8 cellular contexts compared by ENCODE assay signal in the genomic region with DNA sequence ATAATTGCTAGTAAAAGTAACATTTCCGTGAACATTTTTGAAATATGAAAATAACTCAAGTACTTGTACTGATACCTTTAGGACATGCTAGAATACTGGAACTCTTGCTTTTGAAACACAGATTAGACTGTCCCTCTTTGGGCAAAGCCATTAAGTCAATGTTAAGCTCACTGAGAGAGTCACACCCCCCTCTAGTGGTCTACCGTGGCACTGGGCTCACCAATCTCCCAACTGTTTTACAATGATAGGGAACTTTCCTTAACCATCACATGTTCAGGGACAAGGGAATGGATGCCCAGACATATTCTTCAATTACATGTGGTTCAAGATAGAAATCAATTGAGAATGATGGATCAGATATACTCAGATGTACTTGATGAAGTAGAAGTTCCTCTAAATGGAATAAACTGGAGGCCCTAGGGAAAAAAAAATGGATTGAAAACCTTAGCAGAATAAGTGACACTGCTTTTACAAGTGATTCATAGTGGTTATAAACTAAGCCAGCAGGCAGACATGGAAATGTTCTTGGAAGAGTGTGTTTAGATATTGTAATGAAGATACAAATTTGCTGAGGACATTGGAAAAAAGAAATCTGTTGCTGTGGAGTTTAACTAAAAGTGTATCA. TPM values are rescaled to one million over a fixed set of nuclear protein-coding genes. Genes with fewer than 3 reads are reported as not detected.
DNase-seq lines count a peak whose midpoint lies in the region; ATAC-seq and TF ChIP-seq lines count a peak whose summit lies in the region.

No MANE protein-coding gene starts in this region.

- H3K4me1 ChIP-seq in DOHH2 (ENCODE audit: control insufficient read depth, low read length) = no peaks in the 10 kb centered on the region
- H3K4me1 ChIP-seq in cardiac muscle cell (ENCODE audit: low read depth) = no peaks in the 10 kb centered on the region
- H3K4me1 ChIP-seq in psoas muscle = no peaks in the 10 kb centered on the region
- H3K4me1 ChIP-seq in aorta (ENCODE audit: control insufficient read depth in 1 of 2, insufficient read depth in 2 of 2, low read length in 2 of 2) = no peaks in the 10 kb centered on the region

- H3K27me3 Mint-ChIP-seq in activated naive CD8-positive, alpha-beta T cell treated with anti-CD3 and anti-CD28 coated beads for 36 hours = no peaks in the 10 kb centered on the region

- H3K4me2 ChIP-seq in DOHH2 (ENCODE audit: low read length) = no peak overlapping the region

- intact Hi-C loops in psoas muscle (cut with DNase I) = loop anchor here in 1 of 2 donors (5.0 kb wide), 1 partner anchor 130 kb away; no protein-coding TSS in a partner anchor
- intact Hi-C loops in aorta (cut with DNase I) = no loop called here

- H3K36me3 ChIP-seq in DOHH2 (ENCODE audit: control insufficient read depth, low read length) (no peaks in the 10 kb centered on the region), cardiac muscle cell (no peaks in the 10 kb centered on the region), psoas muscle (ENCODE audit: insufficient read depth in 1 of 2, low read depth in 1 of 2) (no peaks in the 10 kb centered on the region), aorta (ENCODE audit: control insufficient read depth in 1 of 2, insufficient read depth in 2 of 2, low read length in 1 of 2) (no peaks in the 10 kb centered on the region)

- no peak overlapping the region for H3K27ac Mint-ChIP-seq in activated naive CD8-positive, alpha-beta T cell treated with anti-CD3 and anti-CD28 coated beads for 36 hours

- H3K36me3 Mint-ChIP-seq in activated naive CD8-positive, alpha-beta T cell treated with anti-CD3 and anti-CD28 coated beads for 36 hours = no peaks in the 10 kb centered on the region

- H4K20me1 ChIP-seq in DOHH2 (ENCODE audit: control insufficient read depth, insufficient read depth, low read depth, low read length) = no peaks in the 10 kb centered on the region

- H3K9me2 ChIP-seq in DOHH2 (replicated peaks; ENCODE audit: control insufficient read depth, low read length) = no peaks in the 10 kb centered on the region

- H3K79me2 ChIP-seq in DOHH2 (ENCODE audit: control insufficient read depth, low read length) = no peaks in the 10 kb centered on the region

- H3K9me3 ChIP-seq in DOHH2 (ENCODE audit: control insufficient read depth, insufficient read depth, low read length) (no peaks in the 10 kb centered on the region), cardiac muscle cell (ENCODE audit: low read depth) (no peaks in the 10 kb centered on the region), psoas muscle (no peaks in the 10 kb centered on the region), aorta (ENCODE audit: control insufficient read depth, low read length) (no peaks in the 10 kb centered on the region)

- TF ChIP-seq CTCF in DOHH2 (IDR thresholded peaks at IDR 0.05; ENCODE audit: low read depth, low read length, poor library complexity, severe bottlenecking) (peak; percentile 89), cardiac muscle cell (IDR thresholded peaks at IDR 0.05; ENCODE audit: low read depth, low read length) (peak; percentile 98), psoas muscle (IDR thresholded peaks at IDR 0.05) (peak; percentile 57)

- no peaks in the 10 kb centered on the region for H3F3A ChIP-seq in DOHH2 (ENCODE audit: control insufficient read depth, insufficient read depth)

- ATAC-seq in psoas muscle (no peak), aorta (ENCODE audit: low FRiP score) (peak; percentile 84), GM19023 (IDR thresholded peaks at IDR 0.05; ENCODE audit: unreplicated experiment) (no peak)

- no peak overlapping the region for H3K27ac ChIP-seq in DOHH2 (ENCODE audit: low read depth, low read length)
- H3K27ac ChIP-seq in cardiac muscle cell = no peak overlapping the region
- no peak overlapping the region for H3K27ac ChIP-seq in psoas muscle
- no peak overlapping the region for H3K27ac ChIP-seq in aorta (ENCODE audit: low read depth in 1 of 2, low read length in 2 of 2)

- no peak overlapping the region for H3K4me3 Mint-ChIP-seq in activated naive CD8-positive, alpha-beta T cell treated with anti-CD3 and anti-CD28 coated beads for 36 hours

- H3K4me3 ChIP-seq in DOHH2 (ENCODE audit: low read length) = no peak overlapping the region
- no peak overlapping the region for H3K4me3 ChIP-seq in Jurkat, Clone E6-1 (ENCODE audit: low read length)
- no peak overlapping the region for H3K4me3 ChIP-seq in cardiac muscle cell
- H3K4me3 ChIP-seq in psoas muscle = no peak overlapping the region
- no peak overlapping the region for H3K4me3 ChIP-seq in aorta (ENCODE audit: low read length in 2 of 2)

- peak; percentile 61 for DNase-seq in Jurkat, Clone E6-1 (ENCODE audit: low read depth, low spot score)
- peak; percentile 8 for DNase-seq in SKM-1 (lab: John Stamatoyannopoulos, UW; ENCODE audit: unreplicated experiment)
- peak; percentile 50 for DNase-seq in activated naive CD8-positive, alpha-beta T cell treated with anti-CD3 and anti-CD28 coated beads for 36 hours
- DNase-seq in cardiac muscle cell (ENCODE audit: low read depth in 1 of 2, low spot score in 1 of 2) = peak; percentile 76 to 83
- peak; percentile 34 to 60 for DNase-seq in psoas muscle
- peak; percentile 68 to 80 for DNase-seq in aorta

- H3K27me3 ChIP-seq in DOHH2 (ENCODE audit: control insufficient read depth, low read length) = no peaks in the 10 kb centered on the region
- no peaks in the 10 kb centered on the region for H3K27me3 ChIP-seq in cardiac muscle cell
- H3K27me3 ChIP-seq in psoas muscle (ENCODE audit: insufficient read depth in 3 of 3, low read length in 2 of 3) = no peaks in the 10 kb centered on the region
- no peaks in the 10 kb centered on the region for H3K27me3 ChIP-seq in aorta (ENCODE audit: control insufficient read depth in 1 of 2, insufficient read depth in 2 of 2, low read length in 1 of 2)

- no peaks in the 10 kb centered on the region for H3K4me1 Mint-ChIP-seq in activated naive CD8-positive, alpha-beta T cell treated with anti-CD3 and anti-CD28 coated beads for 36 hours

- no peaks in the 10 kb centered on the region for H3K9me3 Mint-ChIP-seq in activated naive CD8-positive, alpha-beta T cell treated with anti-CD3 and anti-CD28 coated beads for 36 hours

- 6 to 11% (median 7%) methylated on average over 2 of the region's 2 CpGs for WGBS in psoas muscle, 3 donors
- WGBS in aorta, 2 donors = 1 to 3% methylated on average over 2 of the region's 2 CpGs

RNA-seq across cellular contexts. Expression of a gene that starts 17.8 kb away (rescaled TPM):
- polyA plus RNA-seq in Jurkat, Clone E6-1 (2012; ENCODE audit: insufficient read depth, insufficient read length) = not detected
- total RNA-seq in activated naive CD8-positive, alpha-beta T cell treated with anti-CD3 and anti-CD28 coated beads for 36 hours = not detected
- total RNA-seq in cardiac muscle cell (0.06 and 0.78 TPM in 2 replicates), psoas muscle (under 1 TPM in 1 of 4 donors, not detected in 3; 0.19 TPM), aorta (under 1 TPM; 0.32 to 0.57 TPM)
- polyA plus RNA-seq in cardiac muscle cell (0.24 TPM in 1 of 2 replicates, not detected in the other), psoas muscle (not detected), aorta (not detected)

RNA-seq across cellular contexts. Expression of a gene that starts 42.0 kb away (rescaled TPM):
- not detected for polyA plus RNA-seq in Jurkat, Clone E6-1 (2012; ENCODE audit: insufficient read depth, insufficient read length)
- not detected for total RNA-seq in activated naive CD8-positive, alpha-beta T cell treated with anti-CD3 and anti-CD28 coated beads for 36 hours
- total RNA-seq in cardiac muscle cell (not detected in 2 replicates), psoas muscle (not detected), aorta (not detected)
- polyA plus RNA-seq in cardiac muscle cell (not detected in 2 replicates), psoas muscle (not detected), aorta (not detected)

RNA-seq across cellular contexts. Expression of a gene that starts 59.8 kb away (rescaled TPM):
- not detected for polyA plus RNA-seq in Jurkat, Clone E6-1 (2012; ENCODE audit: insufficient read depth, insufficient read length)
- total RNA-seq in activated naive CD8-positive, alpha-beta T cell treated with anti-CD3 and anti-CD28 coated beads for 36 hours = not detected
- total RNA-seq in cardiac muscle cell = not detected in 2 replicates
- not detected in 2 replicates for polyA plus RNA-seq in cardiac muscle cell
- total RNA-seq in psoas muscle = not detected
- not detected for polyA plus RNA-seq in psoas muscle
- total RNA-seq in aorta = not detected
- not detected for polyA plus RNA-seq in aorta

Comparison
In these comparisons a context has a peak if more than half of its experiments do, and no peak if none do; other contexts are left out.
1. DNase-seq: peak in every context shown above with its lines; median percentile 80 in cardiac muscle cell; 74 in aorta; 61 in Jurkat, Clone E6-1; 50 in activated naive CD8-positive, alpha-beta T cell treated with anti-CD3 and anti-CD28 coated beads for 36 hours; 47 in psoas muscle; 8 in SKM-1.